In genomic region chr19:46351241-46352041, GRCh38 we compare ENCODE assay signal across 8 cellular contexts. TPM values are rescaled to one million over a fixed set of nuclear protein-coding genes. Genes with fewer than 3 reads are reported as not detected.
DNase-seq lines count a peak whose midpoint lies in the region; ATAC-seq lines count a peak whose summit lies in the region.

No MANE protein-coding gene starts in this region.

- ATAC-seq in Right ventricle myocardium superior (ENCODE audit: poor library complexity) (no peak), Right ventricle myocardium inferior (no peak), GM19023 (IDR thresholded peaks at IDR 0.05; ENCODE audit: unreplicated experiment) (no peak)

- H3K27ac ChIP-seq in esophagus (ENCODE audit: low read depth in 2 of 2, low read length in 1 of 2) = peak overlapping the region; percentile 60 to 80

- intact Hi-C loops in Right ventricle myocardium superior (cut with DNase I) (no loop called here), Right ventricle myocardium inferior (cut with DNase I) (no loop called here), posterior vena cava (cut with DNase I) (no loop called here)

- H3K9me3 ChIP-seq in esophagus (ENCODE audit: control insufficient read depth in 2 of 2, insufficient read depth in 1 of 2, low read depth in 1 of 2, low read length in 1 of 2) = no peaks in the 10 kb centered on the region

- 24 to 40% methylated on average over 18 of the region's 18 CpGs for WGBS in esophagus, 2 donors

- DNase-seq in Right ventricle myocardium superior (peak; percentile 73), Right ventricle myocardium inferior (ENCODE audit: missing footprints) (no peak), T1000 (lab: John Stamatoyannopoulos, UW) (peak; percentile 69), posterior vena cava (ENCODE audit: low spot score) (peak; percentile 86), NCI-H345 treated with DMSO at 0.1 percent for 48 hours (lab: John Stamatoyannopoulos, UW; ENCODE audit: unreplicated experiment) (no peak), SKM-1 treated with dmso at 0.1 percent for 144 hours (lab: John Stamatoyannopoulos, UW; ENCODE audit: unreplicated experiment) (no peak)

- no peaks in the 10 kb centered on the region for H3K27me3 ChIP-seq in esophagus (ENCODE audit: control insufficient read depth in 1 of 2, insufficient read depth in 2 of 2, low read length in 2 of 2)

- H3K36me3 ChIP-seq in esophagus (ENCODE audit: control insufficient read depth in 2 of 2, insufficient read depth in 2 of 2, low read length in 1 of 2) = peaks cover 11 to 25% of the 10 kb centered on the region in 2 donors

- H3K4me3 ChIP-seq in esophagus (ENCODE audit: low read depth in 1 of 2, low read length in 2 of 2) = no peak overlapping the region

- H3K4me1 ChIP-seq in esophagus (ENCODE audit: control insufficient read depth in 2 of 2, insufficient read depth in 2 of 2, low read length in 1 of 2) = peaks cover 24 to 34% of the 10 kb centered on the region in 2 donors

RNA-seq across cellular contexts. Expression of gene PPP5C, which starts 4.6 kb away (rescaled TPM):
- total RNA-seq in Right ventricle myocardium superior (69.5 TPM), Right ventricle myocardium inferior (77.3 TPM), posterior vena cava (10 to 100 TPM; 44.3 to 46.8 TPM)
- 10 to 100 TPM; 34.7 to 35.5 TPM for polyA plus RNA-seq in esophagus

RNA-seq across cellular contexts. Expression of gene HIF3A, which starts 54.6 kb away (rescaled TPM):
- 73.1 TPM for total RNA-seq in Right ventricle myocardium superior
- total RNA-seq in Right ventricle myocardium inferior = 73.8 TPM
- polyA plus RNA-seq in esophagus = 10 to 100 TPM; 12.3 to 27.3 TPM
- total RNA-seq in posterior vena cava = 10 to 100 TPM; 50.0 to 79.8 TPM

Comparison
In these comparisons a context has a peak if more than half of its experiments do, and no peak if none do; other contexts are left out.
1. DNase-seq: peak in Right ventricle myocardium superior (single experiment), T1000 (single experiment) and posterior vena cava (single experiment); none in Right ventricle myocardium inferior (single experiment), NCI-H345 treated with DMSO at 0.1 percent for 48 hours (single experiment) and SKM-1 treated with dmso at 0.1 percent for 144 hours (single experiment).